In the genomic region with DNA sequence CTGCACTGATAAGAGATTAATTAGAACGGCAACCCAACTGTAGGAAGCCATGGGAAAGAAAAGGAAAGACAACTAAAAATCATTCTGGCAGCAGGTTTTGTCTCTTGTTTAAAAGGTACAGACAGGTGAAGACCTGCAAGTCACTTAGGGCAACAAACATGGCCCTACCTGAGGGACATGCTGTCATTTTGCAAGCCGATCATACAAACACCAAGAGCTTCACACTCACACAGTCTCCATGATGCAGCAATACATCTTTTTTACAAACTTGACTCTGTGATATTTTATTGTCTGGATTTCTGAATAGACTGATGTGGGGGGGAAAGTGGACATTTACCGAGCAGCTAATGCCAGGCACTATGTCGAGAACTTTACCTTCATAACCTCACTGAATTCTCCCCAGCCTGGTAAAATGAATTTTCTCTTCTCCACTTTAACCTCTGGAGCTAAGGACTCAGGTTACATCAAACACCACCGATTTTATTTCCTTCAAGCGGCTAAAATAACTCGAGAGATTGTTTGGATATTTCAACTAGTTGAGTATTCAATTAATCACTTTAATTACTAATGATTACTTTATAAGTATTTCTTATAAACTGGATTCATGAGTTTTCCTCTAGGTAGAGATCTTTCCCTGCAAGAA, we compare ENCODE assay signal across 1 cellular context.
TF ChIP-seq lines count a peak whose summit lies in the region.

No MANE protein-coding gene starts in this region.

TF ChIP-seq in HepG2, 621 proteins besides CTCF, POLR2A, EP300 and RAD21 (continued from another document):
- TF ChIP-seq NFKBIZ (CRISPR knock-in tag; IDR thresholded peaks at IDR 0.05) (no peak), HDAC1 (CRISPR knock-in tag; IDR thresholded peaks at IDR 0.05) (peak; percentile 0; the same call in 1 of the 2 replicates), SP2 (CRISPR knock-in tag; IDR thresholded peaks at IDR 0.05) (no peak), RBM39 (IDR thresholded peaks at IDR 0.05; ENCODE audit: low read depth, low read length, poor library complexity, severe bottlenecking) (no peak), CCAR2 (optimal IDR thresholded peaks at IDR 0.05; ENCODE audit: low read depth, low read length) (no peak), ZNF737 (CRISPR knock-in tag; IDR thresholded peaks at IDR 0.05; ENCODE audit: borderline replicate concordance) (no peak), TOPORS (CRISPR knock-in tag; IDR thresholded peaks at IDR 0.05) (no peak), ZNF10 (CRISPR knock-in tag; IDR thresholded peaks at IDR 0.05; ENCODE audit: borderline replicate concordance, low read depth) (no peak), MXD4 (CRISPR knock-in tag; IDR thresholded peaks at IDR 0.05) (peak; percentile 9; the same call in 1 of the 2 replicates), ZSCAN31 (CRISPR knock-in tag; IDR thresholded peaks at IDR 0.05; ENCODE audit: low read depth) (0 out of 2 replicates have a peak, but pooled peaks have one; percentile 14), ZBTB21 (CRISPR knock-in tag; IDR thresholded peaks at IDR 0.05) (0 out of 2 replicates have a peak, but pooled peaks have one; percentile 22), POLR2AphosphoS5 (IDR thresholded peaks at IDR 0.05; ENCODE audit: low read depth, low read length) (no peak), ZNF816 (CRISPR knock-in tag; IDR thresholded peaks at IDR 0.05; ENCODE audit: borderline replicate concordance) (peak; percentile 49; the same call in 1 of the 2 replicates), ZMYM4 (CRISPR knock-in tag; IDR thresholded peaks at IDR 0.05) (0 out of 2 replicates have a peak, but pooled peaks have one; percentile 4), MAZ (IDR thresholded peaks at IDR 0.05; ENCODE audit: borderline replicate concordance, low read depth, low read length) (no peak), MAZ (CRISPR knock-in tag; IDR thresholded peaks at IDR 0.05; ENCODE audit: low read depth) (0 out of 2 replicates have a peak, but pooled peaks have one; percentile 0), ZNF567 (CRISPR knock-in tag; IDR thresholded peaks at IDR 0.05; ENCODE audit: borderline replicate concordance) (no peak), BRCA1 (CRISPR knock-in tag; IDR thresholded peaks at IDR 0.05) (no peak), PITX1 (CRISPR knock-in tag; IDR thresholded peaks at IDR 0.05) (no peak), TEAD3 (CRISPR knock-in tag; optimal IDR thresholded peaks at IDR 0.05; ENCODE audit: borderline replicate concordance) (no peak), AKAP8 (CRISPR knock-in tag; IDR thresholded peaks at IDR 0.05) (no peak), NCOA1 (CRISPR knock-in tag; IDR thresholded peaks at IDR 0.05) (0 out of 2 replicates have a peak, but pooled peaks have one; percentile 61)
- TF ChIP-seq, protein P1, sequence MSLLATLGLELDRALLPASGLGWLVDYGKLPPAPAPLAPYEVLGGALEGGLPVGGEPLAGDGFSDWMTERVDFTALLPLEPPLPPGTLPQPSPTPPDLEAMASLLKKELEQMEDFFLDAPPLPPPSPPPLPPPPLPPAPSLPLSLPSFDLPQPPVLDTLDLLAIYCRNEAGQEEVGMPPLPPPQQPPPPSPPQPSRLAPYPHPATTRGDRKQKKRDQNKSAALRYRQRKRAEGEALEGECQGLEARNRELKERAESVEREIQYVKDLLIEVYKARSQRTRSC (CRISPR knock-in tag; IDR thresholded peaks at IDR 0.05; ENCODE audit: low read depth) = no peak
- TF ChIP-seq, protein P2, sequence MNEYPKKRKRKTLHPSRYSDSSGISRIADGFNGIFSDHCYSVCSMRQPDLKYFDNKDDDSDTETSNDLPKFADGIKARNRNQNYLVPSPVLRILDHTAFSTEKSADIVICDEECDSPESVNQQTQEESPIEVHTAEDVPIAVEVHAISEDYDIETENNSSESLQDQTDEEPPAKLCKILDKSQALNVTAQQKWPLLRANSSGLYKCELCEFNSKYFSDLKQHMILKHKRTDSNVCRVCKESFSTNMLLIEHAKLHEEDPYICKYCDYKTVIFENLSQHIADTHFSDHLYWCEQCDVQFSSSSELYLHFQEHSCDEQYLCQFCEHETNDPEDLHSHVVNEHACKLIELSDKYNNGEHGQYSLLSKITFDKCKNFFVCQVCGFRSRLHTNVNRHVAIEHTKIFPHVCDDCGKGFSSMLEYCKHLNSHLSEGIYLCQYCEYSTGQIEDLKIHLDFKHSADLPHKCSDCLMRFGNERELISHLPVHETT (CRISPR knock-in tag; conservative IDR thresholded peaks at IDR 0.05) = 0 out of 2 replicates have a peak, but pooled peaks have one; percentile 6
- TF ChIP-seq, protein P3, sequence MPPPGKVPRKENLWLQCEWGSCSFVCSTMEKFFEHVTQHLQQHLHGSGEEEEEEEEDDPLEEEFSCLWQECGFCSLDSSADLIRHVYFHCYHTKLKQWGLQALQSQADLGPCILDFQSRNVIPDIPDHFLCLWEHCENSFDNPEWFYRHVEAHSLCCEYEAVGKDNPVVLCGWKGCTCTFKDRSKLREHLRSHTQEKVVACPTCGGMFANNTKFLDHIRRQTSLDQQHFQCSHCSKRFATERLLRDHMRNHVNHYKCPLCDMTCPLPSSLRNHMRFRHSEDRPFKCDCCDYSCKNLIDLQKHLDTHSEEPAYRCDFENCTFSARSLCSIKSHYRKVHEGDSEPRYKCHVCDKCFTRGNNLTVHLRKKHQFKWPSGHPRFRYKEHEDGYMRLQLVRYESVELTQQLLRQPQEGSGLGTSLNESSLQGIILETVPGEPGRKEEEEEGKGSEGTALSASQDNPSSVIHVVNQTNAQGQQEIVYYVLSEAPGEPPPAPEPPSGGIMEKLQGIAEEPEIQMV (CRISPR knock-in tag; IDR thresholded peaks at IDR 0.05; ENCODE audit: low read depth) = no peak
- TF ChIP-seq, protein P4, sequence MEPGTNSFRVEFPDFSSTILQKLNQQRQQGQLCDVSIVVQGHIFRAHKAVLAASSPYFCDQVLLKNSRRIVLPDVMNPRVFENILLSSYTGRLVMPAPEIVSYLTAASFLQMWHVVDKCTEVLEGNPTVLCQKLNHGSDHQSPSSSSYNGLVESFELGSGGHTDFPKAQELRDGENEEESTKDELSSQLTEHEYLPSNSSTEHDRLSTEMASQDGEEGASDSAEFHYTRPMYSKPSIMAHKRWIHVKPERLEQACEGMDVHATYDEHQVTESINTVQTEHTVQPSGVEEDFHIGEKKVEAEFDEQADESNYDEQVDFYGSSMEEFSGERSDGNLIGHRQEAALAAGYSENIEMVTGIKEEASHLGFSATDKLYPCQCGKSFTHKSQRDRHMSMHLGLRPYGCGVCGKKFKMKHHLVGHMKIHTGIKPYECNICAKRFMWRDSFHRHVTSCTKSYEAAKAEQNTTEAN (CRISPR knock-in tag; conservative IDR thresholded peaks at IDR 0.05) = no peak
- TF ChIP-seq, protein P5, sequence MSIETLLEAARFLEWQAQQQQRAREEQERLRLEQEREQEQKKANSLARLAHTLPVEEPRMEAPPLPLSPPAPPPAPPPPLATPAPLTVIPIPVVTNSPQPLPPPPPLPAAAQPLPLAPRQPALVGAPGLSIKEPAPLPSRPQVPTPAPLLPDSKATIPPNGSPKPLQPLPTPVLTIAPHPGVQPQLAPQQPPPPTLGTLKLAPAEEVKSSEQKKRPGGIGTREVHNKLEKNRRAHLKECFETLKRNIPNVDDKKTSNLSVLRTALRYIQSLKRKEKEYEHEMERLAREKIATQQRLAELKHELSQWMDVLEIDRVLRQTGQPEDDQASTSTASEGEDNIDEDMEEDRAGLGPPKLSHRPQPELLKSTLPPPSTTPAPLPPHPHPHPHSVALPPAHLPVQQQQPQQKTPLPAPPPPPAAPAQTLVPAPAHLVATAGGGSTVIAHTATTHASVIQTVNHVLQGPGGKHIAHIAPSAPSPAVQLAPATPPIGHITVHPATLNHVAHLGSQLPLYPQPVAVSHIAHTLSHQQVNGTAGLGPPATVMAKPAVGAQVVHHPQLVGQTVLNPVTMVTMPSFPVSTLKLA (IDR thresholded peaks at IDR 0.05) = no peak
